In the genomic region with DNA sequence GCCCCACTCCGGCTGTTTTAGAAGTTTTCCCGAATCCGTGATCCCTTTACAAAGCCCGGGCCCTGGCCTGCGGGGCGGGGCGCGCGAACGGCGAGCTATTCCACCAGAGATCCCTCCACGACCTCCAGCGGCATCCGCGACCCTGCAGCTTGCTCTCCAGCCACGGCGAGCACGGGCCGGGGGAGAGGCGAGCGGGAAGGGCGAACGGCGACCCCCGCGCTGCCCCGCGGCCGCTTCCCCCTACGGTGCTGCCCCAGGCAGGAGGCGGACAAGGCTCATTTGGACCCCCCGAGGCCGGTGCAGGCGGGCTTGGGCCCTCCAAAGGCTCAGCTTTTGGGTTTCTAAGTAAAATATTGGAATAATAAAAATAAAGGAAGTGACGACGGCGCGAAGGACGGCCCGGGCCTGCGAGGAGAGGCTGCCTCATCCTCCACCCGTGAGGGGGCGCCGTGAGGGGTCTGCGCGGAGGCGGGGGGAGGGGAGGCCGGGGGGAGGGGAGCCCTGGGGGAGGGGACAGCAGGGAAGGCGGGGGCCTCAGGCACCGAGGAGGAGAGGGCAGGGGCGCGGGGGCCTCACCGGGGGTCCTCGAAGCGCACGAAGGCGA, we compare ENCODE assay signal across 8 cellular contexts. TPM values are rescaled to one million over a fixed set of nuclear protein-coding genes. Genes with fewer than 3 reads are reported as not detected.
DNase-seq lines count a peak whose midpoint lies in the region; ATAC-seq and TF ChIP-seq lines count a peak whose summit lies in the region.

No MANE protein-coding gene starts in this region.

- H3K27ac Mint-ChIP-seq in chondrocyte (ENCODE audit: unreplicated experiment): peak overlapping the region; percentile 97

- peaks cover 8% of the 10 kb centered on the region for H3K36me3 Mint-ChIP-seq in chondrocyte (ENCODE audit: low read depth)

- no peaks in the 10 kb centered on the region for H3K27me3 Mint-ChIP-seq in chondrocyte (ENCODE audit: low read depth)

- peak overlapping the region; percentile 89 for H3K27ac ChIP-seq in 22Rv1
- H3K27ac ChIP-seq in right lobe of liver: peak overlapping the region; percentile 76 to 92 (median 83)

- H3K36me3 ChIP-seq in right lobe of liver: peaks cover 0 to 16% (median 9%) of the 10 kb centered on the region in 4 donors

- DNase-seq in T-helper 9 cell (peak; percentile 46), chondrocyte (ENCODE audit: low spot score) (no peak), right lobe of liver (peak in 2 of 3 donors; percentile 50 to 59), mesenteric fat pad (ENCODE audit: low spot score) (no peak)
- DNase-seq in stimulated activated CD8-positive, alpha-beta memory T cell treated with anti-CD3 and anti-CD28 coated beads, Interleukin-4, amount 100 ng/mL, for 48 hours: peak; percentile 68

- peaks cover 0 to 32% (median 0%) of the 10 kb centered on the region in 4 donors for H3K4me1 ChIP-seq in right lobe of liver

- under 1% methylated on average over 45 of the region's 57 CpGs for WGBS in right lobe of liver (ENCODE audit: insufficient coverage, low coverage, low lambda C conversion rate, missing lambda C conversion rate)

- H3K9me3 ChIP-seq in right lobe of liver: no peaks in the 10 kb centered on the region

- no peak for TF ChIP-seq POLR2A in right lobe of liver (IDR thresholded peaks at IDR 0.05)

- TF ChIP-seq CTCF in 22Rv1 (IDR thresholded peaks at IDR 0.05) (no peak), chondrocyte (IDR thresholded peaks at IDR 0.05) (no peak), right lobe of liver (IDR thresholded peaks at IDR 0.05) (no peak)

- H3K4me3 ChIP-seq in right lobe of liver: peak overlapping the region; percentile 84 to 89 (median 88)

- intact Hi-C loops in right lobe of liver (cut with DNase I): no loop called here

- peaks cover 43% of the 10 kb centered on the region for H3K4me1 Mint-ChIP-seq in chondrocyte (ENCODE audit: low read depth)

- no peaks in the 10 kb centered on the region for H3K27me3 ChIP-seq in right lobe of liver

- H3K9me3 Mint-ChIP-seq in chondrocyte (ENCODE audit: low read depth): no peaks in the 10 kb centered on the region

- ATAC-seq in GM18498 (IDR thresholded peaks at IDR 0.05; ENCODE audit: unreplicated experiment): peak; percentile 26
- peak; percentile 6 for ATAC-seq in HG03064 (IDR thresholded peaks at IDR 0.05; ENCODE audit: low read depth, unreplicated experiment)
- peak; percentile 13 to 41 (median 30) for ATAC-seq in right lobe of liver

- H3K4me3 Mint-ChIP-seq in chondrocyte (ENCODE audit: unreplicated experiment): peak overlapping the region; percentile 94

RNA-seq across cellular contexts. Expression of a gene that starts 0.6 kb away (rescaled TPM):
- total RNA-seq in chondrocyte (108 to 150 TPM (median 113 TPM) in 3 replicates), right lobe of liver (10 to 100 TPM; 36.4 to 63.3 (median 60.2) TPM), mesenteric fat pad (120 TPM)

RNA-seq across cellular contexts. Expression of a gene that starts 22.7 kb away (rescaled TPM):
- total RNA-seq in chondrocyte (17.6 to 18.8 TPM (median 18.0 TPM) in 3 replicates), right lobe of liver (10 to 100 TPM; 13.4 to 23.8 (median 15.9) TPM), mesenteric fat pad (27.7 TPM)

RNA-seq across cellular contexts. Expression of a gene that starts 22.8 kb away (rescaled TPM):
- total RNA-seq in chondrocyte (26.3 to 32.3 TPM (median 27.1 TPM) in 3 replicates), right lobe of liver (10 to 100 TPM; 13.3 to 28.7 (median 17.0) TPM), mesenteric fat pad (19.9 TPM)

RNA-seq across cellular contexts. Expression of a gene that starts 27.0 kb away (rescaled TPM):
- total RNA-seq in chondrocyte (317 to 550 TPM (median 322 TPM) in 3 replicates), right lobe of liver (100 to 1,000 TPM in 5 of 6 experiments, 10 to 100 TPM in 1; 85.0 to 189 (median 164) TPM), mesenteric fat pad (142 TPM)

RNA-seq across cellular contexts. Expression of a gene that starts 31.0 kb away (rescaled TPM):
- total RNA-seq in chondrocyte (299 to 302 TPM (median 300 TPM) in 3 replicates), right lobe of liver (100 to 1,000 TPM; 229 to 625 (median 292) TPM), mesenteric fat pad (312 TPM)

Comparison
In these comparisons a context has a peak if more than half of its experiments do, and no peak if none do; other contexts are left out.
1. DNase-seq: peak in T-helper 9 cell (single experiment), right lobe of liver (2 of 3) and stimulated activated CD8-positive, alpha-beta memory T cell treated with anti-CD3 and anti-CD28 coated beads, Interleukin-4, amount 100 ng/mL, for 48 hours (single experiment); none in chondrocyte (single experiment) and mesenteric fat pad (single experiment).
2. Peak in every context shown above with its lines, with median percentiles within 50 percentile points of each other: ATAC-seq.